29 cellular contexts compared by ENCODE assay signal in genomic region chr14:98582276-98582675, GRCh38.
"Had no signal": no experiment of that assay in that cellular context is flagged by ENCODE, and none has a peak within 500 bp of the region (broad histone marks: within the 10 kb centered on the region; RNA-seq: fewer than 3 reads in every experiment).

No MANE protein-coding gene starts in this region.

- H3K4me1 ChIP-seq: colonic mucosa, SJCRH30 had no signal

- ATAC-seq: activated CD4-positive, alpha-beta T cell treated with anti-CD3 and anti-CD28 coated beads for 36 hours; activated CD8-positive, alpha-beta memory T cell treated with anti-CD3 and anti-CD28 coated beads, Interleukin-2, amount 10 ng/mL, durations not matched to agents 7 days and 5 days; activated naive CD8-positive, alpha-beta T cell treated with anti-CD3 and anti-CD28 coated beads, Interleukin-2, amount 50 U/mL, for 24 hours; Panc1 had no signal

- H3K27ac ChIP-seq: brain microvascular endothelial cell, colonic mucosa, SJCRH30, SK-N-MC had no signal

- H3K27me3 ChIP-seq: brain microvascular endothelial cell, colonic mucosa, MG63, SJCRH30 had no signal

- H3K9me3 ChIP-seq: colonic mucosa, MG63, SJCRH30 had no signal

- DNase-seq: activated CD4-positive, alpha-beta T cell treated with anti-CD3 and anti-CD28 coated beads for 36 hours; activated CD4-positive, alpha-beta T cell treated with anti-CD3 and anti-CD28 coated beads, Interleukin-2, amount 10 ng/mL, durations not matched to agents 7 days and 5 days; activated CD4-positive, alpha-beta T cell treated with anti-CD3 and anti-CD28 coated beads, Interleukin-2, amount 50 U/mL, for 48 hours; activated CD8-positive, alpha-beta memory T cell treated with anti-CD3 and anti-CD28 coated beads for 24 hours; activated CD8-positive, alpha-beta memory T cell treated with anti-CD3 and anti-CD28 coated beads, Interleukin-2, amount 10 ng/mL, durations not matched to agents 7 days and 5 days; activated CD8-positive, alpha-beta memory T cell treated with anti-CD3 and anti-CD28 coated beads, Interleukin-2, amount 50 U/mL, for 48 hours; activated effector memory CD4-positive, alpha-beta T cell treated with Interleukin-2 at 50 U/mL for 16 hours; activated naive CD4-positive, alpha-beta T cell treated with anti-CD3 and anti-CD28 coated beads, Interleukin-2, amount 10 ng/mL, durations not matched to agents 7 days and 5 days; activated naive CD8-positive, alpha-beta T cell treated with anti-CD3 and anti-CD28 coated beads, Interleukin-2, amount 50 U/mL, for 24 hours; activated T-cell treated with anti-CD3 and anti-CD28 coated beads, Interleukin-2, amount 50 U/mL, for 48 hours; aorta; brain microvascular endothelial cell; colonic mucosa; Kasumi-1; KG1; MG63; MV-4-11; NCI-H1092; NCI-H1436 treated with DMSO at 0.1 percent for 48 hours; NCI-H187; NCI-H2029 treated with DMSO at 0.1 percent for 48 hours; NCI-H446; NCI-H510A treated with DMSO at 0.1 percent for 48 hours; NCI-H526 treated with DMSO at 0.1 percent for 48 hours; NCI-H774; SHP77; SJCRH30 had no signal

- H3K4me3 ChIP-seq: colonic mucosa, MG63, SJCRH30, SK-N-MC had no signal

- H3K36me3 ChIP-seq: brain microvascular endothelial cell, colonic mucosa, MG63, SJCRH30 had no signal
